Comparison of ENCODE assay signal across 14 cellular contexts in genomic region chr12:131869871-131870418, GRCh38. TPM values are rescaled to one million over a fixed set of nuclear protein-coding genes. Genes with fewer than 3 reads are reported as not detected.
DNase-seq lines count a peak whose midpoint lies in the region; ATAC-seq lines count a peak whose summit lies in the region.
"Had no signal": no experiment of that assay in that cellular context is flagged by ENCODE, and none has a peak within 500 bp of the region (broad histone marks: within the 10 kb centered on the region; RNA-seq: fewer than 3 reads in every experiment).

No MANE protein-coding gene starts in this region.

- WGBS in mesenchymal stem cell = 62% methylated on average over 11 of the region's 16 CpGs

- H3K9me2 ChIP-seq in Karpas-422 (replicated peaks; ENCODE audit: insufficient read depth, low read length) = no peaks in the 10 kb centered on the region

- DNase-seq in DMS53 (lab: John Stamatoyannopoulos, UW) (peak; percentile 67), NCI-H1417 treated with DMSO at 0.1 percent for 48 hours (lab: John Stamatoyannopoulos, UW) (peak; percentile 80), T47D (ENCODE audit: low read depth in 1 of 2, low spot score in 1 of 2) (peak; percentile 77 to 79), mesenchymal stem cell (peak; percentile 81), NCI-H1105 treated with DMSO at 0.1 percent for 48 hours (lab: John Stamatoyannopoulos, UW) (no peak), Karpas-422 (no peak)
- no peak for DNase-seq in activated effector memory CD4-positive, alpha-beta T cell treated with anti-CD3 and anti-CD28 coated beads, Interleukin-2, amount 50 U/mL, for 16 hours
- DNase-seq: GOT3; hypothalamus; NCI-H2029; stimulated activated CD4-positive, alpha-beta T cell treated with anti-CD3 and anti-CD28 coated beads, Interleukin-4, amount 100 ng/mL, for 4 hours; tibial artery had no signal

- no peaks in the 10 kb centered on the region for H3K79me1 ChIP-seq in mesenchymal stem cell (replicated peaks; ENCODE audit: low read length, poor library complexity, severe bottlenecking)

- H3K27me3 ChIP-seq in mesenchymal stem cell (ENCODE audit: control insufficient read depth in 1 of 2, insufficient read depth in 1 of 2, low read length in 2 of 2) (no peaks in the 10 kb centered on the region), Karpas-422 (ENCODE audit: low read length) (no peaks in the 10 kb centered on the region)
- H3K27me3 ChIP-seq: neutrophil, tibial artery had no signal

- H2AFZ ChIP-seq in mesenchymal stem cell (ENCODE audit: low read depth, low read length) (no peak overlapping the region), Karpas-422 (ENCODE audit: low read length) (no peak overlapping the region)

- no peak overlapping the region for H2AK5ac ChIP-seq in mesenchymal stem cell (ENCODE audit: low read length, severe bottlenecking)

- H3K14ac ChIP-seq in mesenchymal stem cell (ENCODE audit: low read length in 2 of 2) = no peak overlapping the region

- no peaks in the 10 kb centered on the region for H4K20me1 ChIP-seq in Karpas-422 (ENCODE audit: insufficient read depth, low read depth, low read length)

- peaks cover 31% of the 10 kb centered on the region for H3K4me1 ChIP-seq in mesenchymal stem cell (ENCODE audit: control insufficient read depth, insufficient read depth, low read depth, low read length)
- no peaks in the 10 kb centered on the region for H3K4me1 ChIP-seq in Karpas-422 (ENCODE audit: low read length)
- H3K4me1 ChIP-seq: tibial artery had no signal

- no peak overlapping the region for H2BK120ac ChIP-seq in mesenchymal stem cell (ENCODE audit: low read depth, low read length)

- H4K91ac ChIP-seq in mesenchymal stem cell (ENCODE audit: low read length) = peak overlapping the region; percentile 12

- in situ Hi-C loops in T47D (cut with HindIII; ENCODE audit: low pct_unique_long_range_greater_than_20kb, low sequenced_read_pairs) = no loop called here

- H3K9ac ChIP-seq in mesenchymal stem cell (ENCODE audit: low read length) = no peak overlapping the region
- H3K9ac ChIP-seq in Karpas-422 (ENCODE audit: low read length) = no peak overlapping the region

- H2BK5ac ChIP-seq in mesenchymal stem cell (ENCODE audit: low read depth, low read length, poor library complexity, severe bottlenecking) = no peak overlapping the region

- H3K4ac ChIP-seq in mesenchymal stem cell (ENCODE audit: low read depth in 1 of 2, low read length in 2 of 2) = no peak overlapping the region

- H3K4me2 ChIP-seq in mesenchymal stem cell (ENCODE audit: low read length, poor library complexity, severe bottlenecking) = no peak overlapping the region
- no peak overlapping the region for H3K4me2 ChIP-seq in Karpas-422 (ENCODE audit: low read depth, low read length, poor library complexity, severe bottlenecking)

- H2BK12ac ChIP-seq in mesenchymal stem cell (ENCODE audit: low read length in 2 of 2) = peak overlapping the region; percentile 1 to 12

- peak overlapping the region in 1 of 2 experiments; percentile 16 for H3K18ac ChIP-seq in mesenchymal stem cell (ENCODE audit: low read depth in 1 of 2, low read length in 2 of 2)

- H4K8ac ChIP-seq in mesenchymal stem cell (ENCODE audit: low read length) = no peak overlapping the region

- H3K36me3 ChIP-seq in mesenchymal stem cell (ENCODE audit: control insufficient read depth in 1 of 2, insufficient read depth in 2 of 2, low read depth in 1 of 2, low read length in 2 of 2) = no peaks in the 10 kb centered on the region
- no peaks in the 10 kb centered on the region for H3K36me3 ChIP-seq in Karpas-422 (ENCODE audit: insufficient read depth, low read length)
- H3K36me3 ChIP-seq: neutrophil, tibial artery had no signal

- no peak overlapping the region for H2BK15ac ChIP-seq in mesenchymal stem cell (ENCODE audit: low read depth, poor library complexity, severe bottlenecking)

- no peak overlapping the region for H3K27ac ChIP-seq in mesenchymal stem cell (ENCODE audit: low read length, poor library complexity, severe bottlenecking)
- no peak overlapping the region for H3K27ac ChIP-seq in Karpas-422 (ENCODE audit: low read length)
- H3K27ac ChIP-seq: neutrophil, tibial artery had no signal

- H3K23ac ChIP-seq in mesenchymal stem cell (ENCODE audit: low read length in 2 of 2) = no peak overlapping the region

- H3K4me3 ChIP-seq in mesenchymal stem cell (ENCODE audit: insufficient read depth in 1 of 2, low read depth in 1 of 2, low read length in 2 of 2) (no peak overlapping the region), Karpas-422 (ENCODE audit: low read length) (no peak overlapping the region)
- H3K4me3 ChIP-seq: tibial artery had no signal

- ATAC-seq in HG03469 (IDR thresholded peaks at IDR 0.05; ENCODE audit: unreplicated experiment) = no peak

- H3K79me2 ChIP-seq in Karpas-422 (ENCODE audit: low read length) = no peaks in the 10 kb centered on the region

- H3K9me3 ChIP-seq in mesenchymal stem cell (ENCODE audit: control insufficient read depth, low read length) (no peaks in the 10 kb centered on the region), Karpas-422 (ENCODE audit: low read length) (no peaks in the 10 kb centered on the region)
- H3K9me3 ChIP-seq: neutrophil, tibial artery had no signal

RNA-seq across cellular contexts. Expression of gene ULK1, which starts 24.5 kb away (rescaled TPM):
- 18.5 TPM for polyA plus RNA-seq in mesenchymal stem cell (2013, experiment 1 of 2)
- 17.7 TPM for polyA plus RNA-seq in mesenchymal stem cell (2013, experiment 2 of 2)
- total RNA-seq in Karpas-422 (2014; rRNA removed; shearing (Covaris generic); ENCODE audit: low replicate concordance) = 2.8 and 6.9 TPM in 2 replicates

RNA-seq across cellular contexts. Expression of gene MMP17, which starts 41.8 kb away (rescaled TPM):
- polyA plus RNA-seq in mesenchymal stem cell (2013, experiment 1 of 2) = 2.3 TPM
- polyA plus RNA-seq in mesenchymal stem cell (2013, experiment 2 of 2) = 2.7 TPM
- total RNA-seq in Karpas-422 (2014; rRNA removed; shearing (Covaris generic); ENCODE audit: low replicate concordance) = not detected in 2 replicates

RNA-seq across cellular contexts. Expression of gene PUS1, which starts 59.1 kb away (rescaled TPM):
- polyA plus RNA-seq in mesenchymal stem cell (2013, experiment 1 of 2) = 10.5 TPM
- polyA plus RNA-seq in mesenchymal stem cell (2013, experiment 2 of 2) = 10.3 TPM
- 11.9 and 32.3 TPM in 2 replicates for total RNA-seq in Karpas-422 (2014; rRNA removed; shearing (Covaris generic); ENCODE audit: low replicate concordance)

Comparison
In these comparisons a context has a peak if more than half of its experiments do, and no peak if none do; other contexts are left out.
1. DNase-seq: peak in DMS53 (single experiment), NCI-H1417 treated with DMSO at 0.1 percent for 48 hours (single experiment), T47D (2 of 2) and mesenchymal stem cell (single experiment); none in activated effector memory CD4-positive, alpha-beta T cell treated with anti-CD3 and anti-CD28 coated beads, Interleukin-2, amount 50 U/mL, for 16 hours (single experiment), NCI-H1105 treated with DMSO at 0.1 percent for 48 hours (single experiment) and Karpas-422 (single experiment).